In the genomic region with DNA sequence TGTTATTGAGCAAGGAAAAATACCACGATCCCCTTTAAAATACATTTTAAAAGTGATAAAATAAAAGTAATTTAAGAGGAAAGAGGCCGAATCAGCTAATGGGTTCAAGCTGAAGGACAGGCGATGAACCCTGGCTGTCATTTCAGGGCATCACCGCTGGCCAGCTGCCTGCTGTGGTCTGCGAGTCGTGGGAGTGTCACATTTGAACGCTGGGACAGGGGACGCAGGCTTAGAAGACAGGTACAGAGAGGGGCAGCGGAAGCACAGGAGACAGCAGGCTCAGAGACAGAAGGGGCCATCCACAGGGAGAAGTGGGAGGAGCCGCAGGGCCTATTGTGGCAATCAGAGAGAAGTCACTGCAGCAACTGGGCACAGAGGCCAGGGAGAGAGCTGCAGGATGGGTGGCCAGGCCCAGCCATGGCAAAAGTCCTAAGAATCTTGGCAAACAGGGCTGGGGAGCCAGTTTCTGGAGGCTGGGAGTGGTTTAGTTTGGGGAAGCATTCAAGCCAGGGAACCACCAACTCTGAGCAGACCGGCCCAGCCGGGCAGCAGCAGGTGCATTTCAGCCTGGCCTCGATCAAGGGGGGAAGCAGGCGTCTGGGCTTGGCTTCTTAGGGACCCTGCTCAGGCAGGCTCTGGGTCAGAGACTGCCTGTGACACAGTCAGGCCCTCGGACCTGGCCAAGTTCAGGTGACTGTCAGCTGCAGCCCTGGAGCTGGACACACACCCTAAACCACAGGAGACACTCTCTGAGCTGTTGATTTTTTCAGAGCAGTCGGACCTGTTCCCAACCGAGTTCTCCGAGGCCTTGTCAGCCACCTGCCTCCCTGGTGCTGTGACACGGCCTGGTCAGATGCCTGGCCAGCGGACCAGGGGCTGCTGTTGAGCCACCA, we compare ENCODE assay signal across 14 cellular contexts. TPM values are rescaled to one million over a fixed set of nuclear protein-coding genes. Genes with fewer than 3 reads are reported as not detected.
DNase-seq lines count a peak whose midpoint lies in the region; ATAC-seq and TF ChIP-seq lines count a peak whose summit lies in the region.
"Had no signal": no experiment of that assay in that cellular context is flagged by ENCODE, and none has a peak within 500 bp of the region (broad histone marks: within the 10 kb centered on the region; RNA-seq: fewer than 3 reads in every experiment).

No MANE protein-coding gene starts in this region.

- TF ChIP-seq CTCF in RWPE2 (IDR thresholded peaks at IDR 0.05; ENCODE audit: poor library complexity, severe bottlenecking) (no peak), thoracic aorta (IDR thresholded peaks at IDR 0.05) (no peak)

- H3K36me3 ChIP-seq in RWPE2 (ENCODE audit: low read depth), result peaks cover 19% of the 10 kb centered on the region
- no peaks in the 10 kb centered on the region for H3K36me3 ChIP-seq in thoracic aorta

- ATAC-seq in RWPE2 (ENCODE audit: low read depth) (no peak), thoracic aorta (ENCODE audit: insufficient number of reproducible peaks, low FRiP score, low read depth) (no peak), HG02798 (IDR thresholded peaks at IDR 0.05; ENCODE audit: poor library complexity, unreplicated experiment) (no peak)
- ATAC-seq: Panc1 had no signal

- no peaks in the 10 kb centered on the region for H3K9me3 ChIP-seq in RWPE2 (ENCODE audit: severe bottlenecking)
- no peaks in the 10 kb centered on the region for H3K9me3 ChIP-seq in thoracic aorta

- no peak overlapping the region for H3K4me3 ChIP-seq in RWPE2 (ENCODE audit: severe bottlenecking)
- no peak overlapping the region for H3K4me3 ChIP-seq in thoracic aorta

- DNase-seq in RWPE2 (ENCODE audit: low spot score) (no peak), epithelial cell of prostate (ENCODE audit: low read depth, low spot score) (no peak), myocyte (ENCODE audit: low read depth) (peak; percentile 91), thoracic aorta (ENCODE audit: low spot score) (no peak), NCI-H1436 (lab: John Stamatoyannopoulos, UW) (no peak), NCI-H187 treated with DMSO at 0.1 percent for 48 hours (lab: John Stamatoyannopoulos, UW) (no peak)
- DNase-seq in stimulated activated naive CD4-positive, alpha-beta T cell treated with Interleukin-2 at 50 U/mL for 16 hours (lab: John Stamatoyannopoulos, UW), result no peak
- DNase-seq: activated B cell treated with CpG ODN at 0.5 μM for 24 hours; activated naive CD4-positive, alpha-beta T cell treated with anti-CD3 and anti-CD28 coated beads, Interleukin-2, amount 10 ng/mL, durations not matched to agents 7 days and 5 days; mesendoderm; NCI-H1048; stimulated activated CD4-positive, alpha-beta T cell treated with anti-CD3 and anti-CD28 coated beads, Interleukin-4, amount 100 ng/mL, for 1 hour had no signal

- H3K27ac ChIP-seq in RWPE2 (ENCODE audit: poor library complexity, severe bottlenecking) (peak overlapping the region; percentile 94), epithelial cell of prostate (peak overlapping the region; percentile 82), thoracic aorta (peak overlapping the region; percentile 41 to 60)

- H3K27me3 ChIP-seq in RWPE2 (ENCODE audit: insufficient read depth, poor library complexity, severe bottlenecking) (no peaks in the 10 kb centered on the region), thoracic aorta (replicated peaks; ENCODE audit: insufficient read depth) (no peaks in the 10 kb centered on the region)

- H3K4me1 ChIP-seq in RWPE2 (ENCODE audit: insufficient read depth, poor library complexity, severe bottlenecking) (peaks cover 36% of the 10 kb centered on the region), thoracic aorta (ENCODE audit: control insufficient read depth in 1 of 2, low read depth in 2 of 2) (peaks cover 40 to 55% of the 10 kb centered on the region in 2 donors)

RNA-seq across cellular contexts. Expression of a gene that starts 11.9 kb away (rescaled TPM):
- total RNA-seq in myocyte (179 and 258 TPM in 2 replicates), thoracic aorta (10 to 100 TPM; 47.3 to 56.9 TPM)
- polyA plus RNA-seq in myocyte (2012), result 164 TPM

RNA-seq across cellular contexts. Expression of a gene that starts 14.0 kb away (rescaled TPM):
- total RNA-seq in myocyte (3.1 TPM in 2 replicates), thoracic aorta (1 to 10 TPM; 3.2 to 5.8 TPM)
- polyA plus RNA-seq in myocyte (2012), result 3.3 TPM

RNA-seq across cellular contexts. Expression of a gene that starts 45.1 kb away (rescaled TPM):
- 2.2 and 2.7 TPM in 2 replicates for total RNA-seq in myocyte
- 12.6 TPM for polyA plus RNA-seq in myocyte (2012)
- total RNA-seq in thoracic aorta, result 10 to 100 TPM in 1 of 2 donors, 1 to 10 TPM in 1; 5.8 to 10.8 TPM

RNA-seq across cellular contexts. Expression of a gene that starts 49.8 kb away (rescaled TPM):
- total RNA-seq in myocyte, result 3.1 and 4.5 TPM in 2 replicates
- polyA plus RNA-seq in myocyte (2012), result 3.7 TPM
- total RNA-seq in thoracic aorta, result not detected
